Comparison of ENCODE assay signal across 9 cellular contexts in genomic region chr20:36860811-36861624, GRCh38. TPM values are rescaled to one million over a fixed set of nuclear protein-coding genes. Genes with fewer than 3 reads are reported as not detected.
DNase-seq lines count a peak whose midpoint lies in the region; ATAC-seq and TF ChIP-seq lines count a peak whose summit lies in the region.
"Had no signal": no experiment of that assay in that cellular context is flagged by ENCODE, and none has a peak within 500 bp of the region (broad histone marks: within the 10 kb centered on the region; RNA-seq: fewer than 3 reads in every experiment).

No MANE protein-coding gene starts in this region.

- peaks cover 0 to 5% (median 0%) of the 10 kb centered on the region in 5 donors for H3K27me3 Mint-ChIP-seq in naive thymus-derived CD8-positive, alpha-beta T cell

- peaks cover 18% of the 10 kb centered on the region; the same call in 1 of the 2 replicates for H4K20me1 ChIP-seq in Karpas-422 (ENCODE audit: insufficient read depth, low read depth, low read length)

- ATAC-seq in naive thymus-derived CD8-positive, alpha-beta T cell = no peak
- no peak for ATAC-seq in HG03571 (IDR thresholded peaks at IDR 0.05; ENCODE audit: unreplicated experiment)

- no peak overlapping the region for H2AFZ ChIP-seq in Karpas-422 (ENCODE audit: low read length)

- H3K9me3 ChIP-seq in AG04450 (ENCODE audit: control insufficient read depth, insufficient read depth, low read length) (0 out of 2 replicates have a peak, but pooled peaks cover 3% of the 10 kb centered on the region), Karpas-422 (ENCODE audit: low read length) (no peaks in the 10 kb centered on the region)

- no peaks in the 10 kb centered on the region for H3K36me3 Mint-ChIP-seq in naive thymus-derived CD8-positive, alpha-beta T cell

- H3K27ac ChIP-seq in AG04450 (ENCODE audit: low read depth, low read length) (peak overlapping the region; percentile 39), Karpas-422 (ENCODE audit: low read length) (peak overlapping the region; percentile 98)

- peak overlapping the region; percentile 4 to 80 (median 69) for H3K4me3 Mint-ChIP-seq in naive thymus-derived CD8-positive, alpha-beta T cell

- no peaks in the 10 kb centered on the region for H3K9me3 Mint-ChIP-seq in naive thymus-derived CD8-positive, alpha-beta T cell

- peak overlapping the region; percentile 94 for H3K4me2 ChIP-seq in Karpas-422 (ENCODE audit: low read depth, low read length, poor library complexity, severe bottlenecking)

- H3K27me3 ChIP-seq in AG04450 (ENCODE audit: control insufficient read depth, insufficient read depth, low read length) (no peaks in the 10 kb centered on the region), Karpas-422 (ENCODE audit: low read length) (no peaks in the 10 kb centered on the region)

- H3K4me3 ChIP-seq in AG04450 (ENCODE audit: low read depth, low read length) (peak overlapping the region; percentile 71), Karpas-422 (ENCODE audit: low read length) (peak overlapping the region; percentile 87), choroid plexus epithelial cell (ENCODE audit: low read depth, low read length) (peak overlapping the region; percentile 64)

- DNase-seq in AG04450 (ENCODE audit: low read depth, low spot score) (no peak), Karpas-422 (peak; percentile 64), choroid plexus epithelial cell (ENCODE audit: low read depth) (no peak), ureter (ENCODE audit: low spot score) (no peak), NCI-H1436 (lab: John Stamatoyannopoulos, UW) (no peak), HuH-7 (ENCODE audit: low spot score) (no peak)
- DNase-seq in naive thymus-derived CD8-positive, alpha-beta T cell = no peak

- peaks cover 66% of the 10 kb centered on the region for H3K4me1 ChIP-seq in Karpas-422 (ENCODE audit: low read length)

- H3K9ac ChIP-seq in Karpas-422 (ENCODE audit: low read length) = peak overlapping the region; percentile 97

- TF ChIP-seq CTCF in AG04450 (IDR thresholded peaks at IDR 0.05; ENCODE audit: low read depth, low read length) (no peak), choroid plexus epithelial cell (conservative IDR thresholded peaks at IDR 0.05; ENCODE audit: low read depth, low read length) (no peak)

- peaks cover 74% of the 10 kb centered on the region for H3K79me2 ChIP-seq in Karpas-422 (ENCODE audit: low read length)

- H3K4me1 Mint-ChIP-seq in naive thymus-derived CD8-positive, alpha-beta T cell = peaks cover 15 to 54% (median 26%) of the 10 kb centered on the region in 4 donors

- H3K9me2 ChIP-seq in Karpas-422 (replicated peaks; ENCODE audit: insufficient read depth, low read length) = no peaks in the 10 kb centered on the region

- H3K27ac Mint-ChIP-seq in naive thymus-derived CD8-positive, alpha-beta T cell = peak overlapping the region in 1 of 10 donors; percentile 12

- POLR2A ChIA-PET in AG04450 (lab: Yijun Ruan, JAX) = interaction anchor here (0.6 to 2.7 kb wide), 3 partner anchors 14 to 145 kb away, joined by 3 to 18 read pairs (median 13); partner anchors contain the start of gene DSN1
- POLR2A ChIA-PET in naive thymus-derived CD8-positive, alpha-beta T cell (lab: Charles Lee) = interaction anchor here (0.9 kb wide), 1 partner anchor 8 kb away, joined by 3 read pairs; no protein-coding TSS in a partner anchor

- CTCF ChIA-PET in AG04450 (lab: Charles Lee) = interaction anchor here (1.1 kb wide), 2 partner anchors 24 to 52 kb away, joined by 3 to 6 read pairs; no protein-coding TSS in a partner anchor

- H3K36me3 ChIP-seq in Karpas-422 (ENCODE audit: insufficient read depth, low read length) = peaks cover 4% of the 10 kb centered on the region; the same call in 1 of the 2 replicates

RNA-seq across cellular contexts. Expression of gene TLDC2, which starts 14.9 kb away (rescaled TPM):
- polyA plus RNA-seq in AG04450 (2011; rRNA removed) = 0.27 and 0.57 TPM in 2 replicates
- polyA minus RNA-seq in AG04450 (2011; rRNA and poly(A)+ RNA removed) = 0.17 and 0.28 TPM in 2 replicates
- 0.69 TPM in 1 of 2 replicates, not detected in the other for total RNA-seq in Karpas-422 (2014; rRNA removed; shearing (Covaris generic); ENCODE audit: low replicate concordance)
- not detected for total RNA-seq in naive thymus-derived CD8-positive, alpha-beta T cell
- under 1 TPM; 0.17 to 0.23 (median 0.20) TPM for polyA plus RNA-seq in naive thymus-derived CD8-positive, alpha-beta T cell
- 0.36 TPM for total RNA-seq in ureter
- total RNA-seq: RPMI7951 had no signal
